Comparison of ENCODE assay signal across 11 cellular contexts in the genomic region with DNA sequence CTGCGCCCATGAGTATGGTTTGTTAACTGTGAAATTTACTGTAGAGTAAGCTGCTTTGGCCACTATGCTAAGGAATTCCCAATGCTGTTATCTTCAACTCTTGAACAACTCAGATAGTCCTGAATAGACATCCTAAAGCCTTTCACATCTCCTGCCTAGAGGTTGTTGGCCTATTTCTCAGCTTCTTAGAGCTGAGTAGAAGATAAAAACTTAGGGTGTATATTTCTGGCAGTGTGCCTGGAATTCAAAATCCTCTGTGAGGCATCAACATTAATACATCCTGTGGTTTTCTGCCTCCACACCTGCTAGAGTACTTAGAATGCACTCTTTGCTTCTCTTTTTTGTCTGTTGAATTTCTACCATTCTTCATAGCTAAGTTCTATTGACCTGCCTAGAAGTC. TPM values are rescaled to one million over a fixed set of nuclear protein-coding genes. Genes with fewer than 3 reads are reported as not detected.
DNase-seq lines count a peak whose midpoint lies in the region; ATAC-seq and TF ChIP-seq lines count a peak whose summit lies in the region.
"Had no signal": no experiment of that assay in that cellular context is flagged by ENCODE, and none has a peak within 500 bp of the region (broad histone marks: within the 10 kb centered on the region; RNA-seq: fewer than 3 reads in every experiment).

No MANE protein-coding gene starts in this region.

- no peak overlapping the region for H3K27ac ChIP-seq in BLaER1
- H3K27ac ChIP-seq in PC-9: no peak overlapping the region

- no peak for ATAC-seq in GM18861 (IDR thresholded peaks at IDR 0.05; ENCODE audit: unreplicated experiment)

- H3K27me3 Mint-ChIP-seq in activated CD4-positive, alpha-beta T cell treated with anti-CD3 and anti-CD28 coated beads, Interleukin-2, amount 10 ng/mL, durations not matched to agents 7 days and 5 days: peaks cover 2% of the 10 kb centered on the region

- H3K9me3 Mint-ChIP-seq in activated CD4-positive, alpha-beta T cell treated with anti-CD3 and anti-CD28 coated beads, Interleukin-2, amount 10 ng/mL, durations not matched to agents 7 days and 5 days: no peaks in the 10 kb centered on the region
- H3K9me3 Mint-ChIP-seq: activated naive CD8-positive, alpha-beta T cell treated with anti-CD3 and anti-CD28 coated beads, Interleukin-2, amount 10 ng/mL, durations not matched to agents 7 days and 5 days had no signal

- POLR2A ChIA-PET in PC-9 (lab: Charles Lee; ENCODE audit: unreplicated experiment): interaction anchor here (0.7 kb wide), 1 partner anchor 757 kb away, joined by 3 read pairs; no protein-coding TSS in a partner anchor
- POLR2A ChIA-PET in activated CD4-positive, alpha-beta T cell treated with anti-CD3 and anti-CD28 coated beads, Interleukin-2, amount 10 ng/mL, durations not matched to agents 7 days and 5 days (lab: Charles Lee): no interaction called here

- intact Hi-C loops in PC-9 (cut with micrococcal nuclease; ENCODE audit: unreplicated experiment): no loop called here

- no peak overlapping the region for H3K27ac Mint-ChIP-seq in activated CD4-positive, alpha-beta T cell treated with anti-CD3 and anti-CD28 coated beads, Interleukin-2, amount 10 ng/mL, durations not matched to agents 7 days and 5 days
- H3K27ac Mint-ChIP-seq: activated naive CD8-positive, alpha-beta T cell treated with anti-CD3 and anti-CD28 coated beads, Interleukin-2, amount 10 ng/mL, durations not matched to agents 7 days and 5 days had no signal

- no TSS peak for BruUV-seq in PC-9 (replicated peaks; lab: Mats Ljungman, UMichigan)

- no peak overlapping the region for H2AFZ ChIP-seq in PC-9

- TF ChIP-seq CTCF in PC-9 (conservative IDR thresholded peaks at IDR 0.05) (no peak), epithelial cell of esophagus (IDR thresholded peaks at IDR 0.05; ENCODE audit: insufficient read depth, low read depth, low read length, missing control alignments) (no peak)

- DNase-seq in HT1080 (ENCODE audit: low read depth) (peak; percentile 77), PC-9 (peak; percentile 8 to 36), epithelial cell of esophagus (ENCODE audit: low read depth) (peak; percentile 51), middle frontal gyrus (ENCODE audit: extremely low spot score, low spot score) (no peak)
- no peak for DNase-seq in stimulated activated CD4-positive, alpha-beta T cell treated with anti-CD3 and anti-CD28 coated beads, Interleukin-15, amount 100 ng/mL, for 24 hours
- DNase-seq in activated CD4-positive, alpha-beta T cell treated with anti-CD3 and anti-CD28 coated beads, Interleukin-2, amount 10 ng/mL, durations not matched to agents 7 days and 5 days: no peak
- DNase-seq: activated CD4-positive, CD25-positive, alpha-beta regulatory T cell treated with anti-CD3 and anti-CD28 coated beads, Interleukin-2, amount 50 U/mL, for 72 hours; activated CD8-positive, alpha-beta memory T cell treated with anti-CD3 and anti-CD28 coated beads, Interleukin-2, amount 50 U/mL, for 48 hours; activated naive CD8-positive, alpha-beta T cell treated with anti-CD3 and anti-CD28 coated beads, Interleukin-2, amount 10 ng/mL, durations not matched to agents 7 days and 5 days had no signal

- H3K79me2 ChIP-seq in PC-9 (ENCODE audit: low read depth): no peaks in the 10 kb centered on the region

- H3F3A ChIP-seq in PC-9 (ENCODE audit: insufficient read depth, low read depth): no peaks in the 10 kb centered on the region

- no peak overlapping the region for H3K9ac ChIP-seq in BLaER1

- no peaks in the 10 kb centered on the region for H3K36me3 Mint-ChIP-seq in activated CD4-positive, alpha-beta T cell treated with anti-CD3 and anti-CD28 coated beads, Interleukin-2, amount 10 ng/mL, durations not matched to agents 7 days and 5 days (ENCODE audit: low read depth)
- H3K36me3 Mint-ChIP-seq: activated naive CD8-positive, alpha-beta T cell treated with anti-CD3 and anti-CD28 coated beads, Interleukin-2, amount 10 ng/mL, durations not matched to agents 7 days and 5 days had no signal

- no peaks in the 10 kb centered on the region for H3K9me2 ChIP-seq in PC-9 (ENCODE audit: insufficient read depth)

- peaks cover 9% of the 10 kb centered on the region for H3K4me1 Mint-ChIP-seq in activated CD4-positive, alpha-beta T cell treated with anti-CD3 and anti-CD28 coated beads, Interleukin-2, amount 10 ng/mL, durations not matched to agents 7 days and 5 days

- CTCF ChIA-PET in PC-9 (lab: Charles Lee): interaction anchor here (0.5 kb wide), 1 partner anchor 9 kb away, joined by 3 read pairs; no protein-coding TSS in a partner anchor
- CTCF ChIA-PET in activated CD4-positive, alpha-beta T cell treated with anti-CD3 and anti-CD28 coated beads, Interleukin-2, amount 10 ng/mL, durations not matched to agents 7 days and 5 days (lab: Charles Lee): interaction anchor here (1.7 kb wide), 1 partner anchor 11 kb away, joined by 6 read pairs; no protein-coding TSS in a partner anchor

- H3K27me3 ChIP-seq in BLaER1 (no peaks in the 10 kb centered on the region), PC-9 (ENCODE audit: insufficient read depth, low read depth) (no peaks in the 10 kb centered on the region)

- H3K9me3 ChIP-seq in BLaER1 (no peaks in the 10 kb centered on the region), PC-9 (ENCODE audit: insufficient read depth, low read depth) (no peaks in the 10 kb centered on the region)

- peak overlapping the region; percentile 23 for H3K4me2 ChIP-seq in BLaER1
- H3K4me2 ChIP-seq in PC-9: no peak overlapping the region

- H3K4me1 ChIP-seq in BLaER1: peaks cover 10% of the 10 kb centered on the region
- no peaks in the 10 kb centered on the region for H3K4me1 ChIP-seq in PC-9 (replicated peaks; ENCODE audit: insufficient read depth)

- no peak overlapping the region for H3K4me3 ChIP-seq in BLaER1
- H3K4me3 ChIP-seq in PC-9: no peak overlapping the region
- no peak overlapping the region for H3K4me3 ChIP-seq in epithelial cell of esophagus (ENCODE audit: low read length)

- H3K36me3 ChIP-seq in BLaER1 (no peaks in the 10 kb centered on the region), PC-9 (ENCODE audit: low read depth) (no peaks in the 10 kb centered on the region)

- H4K20me1 ChIP-seq in BLaER1: no peaks in the 10 kb centered on the region
- H4K20me1 ChIP-seq in PC-9 (ENCODE audit: insufficient read depth): no peaks in the 10 kb centered on the region

- H3K4me3 Mint-ChIP-seq in activated CD4-positive, alpha-beta T cell treated with anti-CD3 and anti-CD28 coated beads, Interleukin-2, amount 10 ng/mL, durations not matched to agents 7 days and 5 days: no peak overlapping the region
- H3K4me3 Mint-ChIP-seq: activated naive CD8-positive, alpha-beta T cell treated with anti-CD3 and anti-CD28 coated beads, Interleukin-2, amount 10 ng/mL, durations not matched to agents 7 days and 5 days had no signal

RNA-seq across cellular contexts. Expression of a gene that starts 45.8 kb away (rescaled TPM):
- 21.1 and 22.4 TPM in 2 replicates for total RNA-seq in HT1080 (2014; rRNA removed; shearing (Covaris generic))
- 4.6 and 6.1 TPM in 2 replicates for polyA plus RNA-seq in HT1080 (2015; cell fraction: cytosol; rRNA removed)
- polyA plus RNA-seq in HT1080 (2015; cell fraction: nucleus; rRNA removed): 9.8 and 10.4 TPM in 2 replicates
- 25.2 and 29.5 TPM in 2 replicates for total RNA-seq in PC-9 (2021)
- 10 to 100 TPM; 34.4 to 37.9 TPM for total RNA-seq in activated CD4-positive, alpha-beta T cell treated with anti-CD3 and anti-CD28 coated beads, Interleukin-2, amount 10 ng/mL, durations not matched to agents 7 days and 5 days

Comparison
In these comparisons a context has a peak if more than half of its experiments do, and no peak if none do; other contexts are left out.
1. DNase-seq: peak in HT1080 (single experiment), PC-9 (2 of 2) and epithelial cell of esophagus (single experiment); none in stimulated activated CD4-positive, alpha-beta T cell treated with anti-CD3 and anti-CD28 coated beads, Interleukin-15, amount 100 ng/mL, for 24 hours (single experiment), middle frontal gyrus (single experiment) and activated CD4-positive, alpha-beta T cell treated with anti-CD3 and anti-CD28 coated beads, Interleukin-2, amount 10 ng/mL, durations not matched to agents 7 days and 5 days (single experiment).